22 cellular contexts compared by ENCODE assay signal in genomic region chr1:41855713-41856112, GRCh38.
"Had no signal": no experiment of that assay in that cellular context is flagged by ENCODE, and none has a peak within 500 bp of the region (broad histone marks: within the 10 kb centered on the region; RNA-seq: fewer than 3 reads in every experiment).

No MANE protein-coding gene starts in this region.

- H3K27ac ChIP-seq: colonic mucosa, left ventricle myocardium inferior, neural progenitor cell, right atrium auricular region, thoracic aorta had no signal

- H3K4me1 ChIP-seq: colonic mucosa, neural progenitor cell had no signal

- ATAC-seq: activated naive CD8-positive, alpha-beta T cell treated with anti-CD3 and anti-CD28 coated beads, Interleukin-2, amount 50 U/mL, for 24 hours; mucosa of descending colon had no signal

- H3K4me3 ChIP-seq: colonic mucosa, left ventricle myocardium inferior, mucosa of descending colon, neural progenitor cell, right atrium auricular region, thoracic aorta had no signal

- H3K9me3 ChIP-seq: colonic mucosa, left ventricle myocardium inferior, mucosa of descending colon, right atrium auricular region, thoracic aorta had no signal

- FAIRE-seq: frontal cortex, kidney, small intestine had no signal

- H3K36me3 ChIP-seq: colonic mucosa, left ventricle myocardium inferior, neural progenitor cell, right atrium auricular region, thoracic aorta had no signal

- H3K4me2 ChIP-seq: neural progenitor cell had no signal

- H2AFZ ChIP-seq: neural progenitor cell had no signal

- H3K9ac ChIP-seq: neural progenitor cell had no signal

- H3K27me3 ChIP-seq: colonic mucosa, neural progenitor cell, right atrium auricular region had no signal

- DNase-seq: activated CD4-positive, CD25-positive, alpha-beta regulatory T cell treated with anti-CD3 and anti-CD28 coated beads, Interleukin-2, amount 50 U/mL, for 72 hours; activated CD8-positive, alpha-beta memory T cell treated with anti-CD3 and anti-CD28 coated beads for 24 hours; activated CD8-positive, alpha-beta memory T cell treated with anti-CD3 and anti-CD28 coated beads, Interleukin-2, amount 50 U/mL, for 48 hours; activated effector memory CD4-positive, alpha-beta T cell treated with Interleukin-2 at 50 U/mL for 16 hours; activated naive CD4-positive, alpha-beta T cell treated with anti-CD3 and anti-CD28 coated beads, Interleukin-2, amount 10 ng/mL, durations not matched to agents 7 days and 5 days; activated naive CD8-positive, alpha-beta T cell treated with anti-CD3 and anti-CD28 coated beads, Interleukin-2, amount 50 U/mL, for 24 hours; activated T-cell treated with anti-CD3 and anti-CD28 coated beads, Interleukin-2, amount 50 U/mL, for 48 hours; colonic mucosa; endodermal cell; kidney; left ventricle myocardium inferior; mucosa of descending colon; naive B cell; small intestine; stimulated activated CD4-positive, alpha-beta T cell treated with anti-CD3 and anti-CD28 coated beads, Interleukin-15, amount 100 ng/mL, for 24 hours; stimulated activated CD4-positive, alpha-beta T cell treated with anti-CD3 and anti-CD28 coated beads, Interleukin-2, amount 100 ng/mL, for 48 hours; T-helper 1 cell; T-helper 9 cell had no signal
